Comparison of ENCODE assay signal across 7 cellular contexts in the genomic region with DNA sequence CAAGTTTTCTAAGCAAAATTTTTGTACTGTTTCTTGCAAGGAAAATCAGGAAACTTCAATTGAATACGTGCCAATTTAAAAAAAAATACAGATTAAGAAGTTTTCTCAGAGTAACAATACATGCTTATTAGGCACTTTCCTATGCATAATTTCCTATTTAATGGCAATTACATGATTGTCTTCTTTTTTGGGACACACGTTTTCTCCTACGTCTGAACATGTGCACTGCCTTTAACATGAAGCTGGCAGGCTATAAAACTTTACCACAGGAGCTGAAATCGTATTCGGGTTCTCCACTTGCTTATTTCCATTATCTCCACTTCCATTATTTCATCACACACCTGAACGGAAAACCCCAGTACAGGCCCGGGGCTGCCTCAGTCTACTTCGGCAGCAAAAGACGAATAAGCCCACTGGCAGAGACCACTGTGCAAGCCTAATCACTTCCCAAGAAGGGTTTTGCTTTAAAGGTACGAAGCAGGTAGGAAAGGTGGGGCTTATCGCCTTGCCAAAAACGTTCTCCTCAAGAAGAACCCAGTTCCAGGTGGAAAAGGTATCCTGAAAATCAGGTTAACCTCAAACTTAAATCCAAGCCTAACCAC. TPM values are rescaled to one million over a fixed set of nuclear protein-coding genes. Genes with fewer than 3 reads are reported as not detected.
DNase-seq lines count a peak whose midpoint lies in the region; ATAC-seq, FAIRE-seq and TF ChIP-seq lines count a peak whose summit lies in the region.

No MANE protein-coding gene starts in this region.

- H3K9me2 ChIP-seq in PC-3 (replicated peaks; ENCODE audit: low read length): no peaks in the 10 kb centered on the region

- 0 to 1% (median 1%) methylated on average over 12 of the region's 12 CpGs for WGBS in psoas muscle, 3 donors

- H3F3A ChIP-seq in PC-3 (ENCODE audit: low read length, unreplicated experiment): no peaks in the 10 kb centered on the region

- TSS peak; percentile 63 for BruUV-seq in PC-3 (replicated peaks; lab: Mats Ljungman, UMichigan)

- ATAC-seq in GM21447 (IDR thresholded peaks at IDR 0.05; ENCODE audit: unreplicated experiment) (peak; percentile 2), PC-3 (no peak), psoas muscle (peak in 1 of 4 donors; percentile 2)

- peak overlapping the region; percentile 99 for H2AFZ ChIP-seq in PC-3 (ENCODE audit: low read length)

- H3K4me1 ChIP-seq in PC-3 (ENCODE audit: insufficient read depth, low read length) (peaks cover 38% of the 10 kb centered on the region), psoas muscle (peaks cover 32% of the 10 kb centered on the region)

- H3K79me2 ChIP-seq in PC-3 (ENCODE audit: low read length): peaks cover 69% of the 10 kb centered on the region

- H3K27ac ChIP-seq in PC-3 (ENCODE audit: low read length) (peak overlapping the region; percentile 87), psoas muscle (peak overlapping the region; percentile 94)

- H3K27me3 ChIP-seq in PC-3 (ENCODE audit: low read length) (no peaks in the 10 kb centered on the region), psoas muscle (ENCODE audit: insufficient read depth in 3 of 3, low read length in 2 of 3) (no peaks in the 10 kb centered on the region)

- TF ChIP-seq CTCF in PC-3 (conservative IDR thresholded peaks at IDR 0.05; ENCODE audit: low read depth, low read length) (no peak), psoas muscle (IDR thresholded peaks at IDR 0.05) (no peak)

- H3K4me3 ChIP-seq in PC-3 (ENCODE audit: low read length) (peak overlapping the region; percentile 95), psoas muscle (peak overlapping the region; percentile 80)

- intact Hi-C loops in PC-3 (cut with micrococcal nuclease): loop anchor here (1.0 kb wide), 1 partner anchor 160 kb away; a partner anchor contains a TSS
- intact Hi-C loops in psoas muscle (cut with DNase I): no loop called here

- H3K9ac ChIP-seq in PC-3 (ENCODE audit: low read length): peak overlapping the region; percentile 90

- CTCF ChIA-PET in PC-3 (lab: Charles Lee): no interaction called here

- POLR2A ChIA-PET in PC-3 (lab: Charles Lee; ENCODE audit: unreplicated experiment): no interaction called here

- peaks cover 6% of the 10 kb centered on the region; the same call in 1 of the 2 replicates for H3K36me3 ChIP-seq in PC-3 (ENCODE audit: low read depth, low read length)
- peaks cover 0 to 23% of the 10 kb centered on the region in 2 donors for H3K36me3 ChIP-seq in psoas muscle (ENCODE audit: insufficient read depth in 1 of 2, low read depth in 1 of 2)

- peak overlapping the region; percentile 90 for H3K4me2 ChIP-seq in PC-3 (ENCODE audit: low read length)

- no peak for FAIRE-seq in GM19239 (lab: Jason Lieb, UNC)

- no peaks in the 10 kb centered on the region for H4K20me1 ChIP-seq in PC-3 (ENCODE audit: low read length)

- no peak for DNase-seq in PC-3
- peak; percentile 31 for DNase-seq in fibroblast of peridontal ligament (ENCODE audit: extremely low read depth)
- DNase-seq in psoas muscle: no peak
- no peak for DNase-seq in SK-N-DZ (ENCODE audit: low spot score)
- no peak for DNase-seq in cerebellum (ENCODE audit: low spot score)
- DNase-seq in GM19239 (ENCODE audit: insufficient read length, low spot score): no peak

- H3K9me3 ChIP-seq in PC-3 (ENCODE audit: low read length) (no peaks in the 10 kb centered on the region), psoas muscle (no peaks in the 10 kb centered on the region)

RNA-seq across cellular contexts. Expression of a gene that starts 0.6 kb away (rescaled TPM):
- 14.3 and 18.2 TPM in 2 replicates for total RNA-seq in PC-3 (2014; rRNA removed)
- total RNA-seq in psoas muscle: 10 to 100 TPM; 27.8 to 43.9 (median 29.0) TPM
- polyA plus RNA-seq in psoas muscle: 10 to 100 TPM; 15.6 to 50.7 (median 21.1) TPM
- polyA plus RNA-seq in SK-N-DZ (2014; cell fraction: cytosol; rRNA removed): 11.0 and 22.0 TPM in 2 replicates
- polyA plus RNA-seq in SK-N-DZ (2014; cell fraction: nucleus; rRNA removed): 7.2 and 24.2 TPM in 2 replicates
- total RNA-seq in cerebellum: 58.8 TPM

RNA-seq across cellular contexts. Expression of a gene that starts 0.6 kb away (rescaled TPM):
- total RNA-seq in PC-3 (2014; rRNA removed): 5.2 and 8.7 TPM in 2 replicates
- total RNA-seq in psoas muscle: 10 to 100 TPM; 10.9 to 17.8 (median 14.5) TPM
- polyA plus RNA-seq in psoas muscle: 10 to 100 TPM in 1 of 3 donors, 1 to 10 TPM in 2; 3.8 to 13.1 (median 4.2) TPM
- 14.9 and 15.4 TPM in 2 replicates for polyA plus RNA-seq in SK-N-DZ (2014; cell fraction: cytosol; rRNA removed)
- polyA plus RNA-seq in SK-N-DZ (2014; cell fraction: nucleus; rRNA removed): 31.8 and 34.4 TPM in 2 replicates
- 25.3 TPM for total RNA-seq in cerebellum

RNA-seq across cellular contexts. Expression of a gene that starts 42.2 kb away (rescaled TPM):
- not detected in 2 replicates for total RNA-seq in PC-3 (2014; rRNA removed)
- under 1 TPM in 1 of 4 donors, not detected in 3; 0.15 TPM for total RNA-seq in psoas muscle
- polyA plus RNA-seq in psoas muscle: under 1 TPM; 0.04 to 0.14 (median 0.05) TPM
- polyA plus RNA-seq in SK-N-DZ (2014; cell fraction: cytosol; rRNA removed): not detected in 2 replicates
- not detected in 2 replicates for polyA plus RNA-seq in SK-N-DZ (2014; cell fraction: nucleus; rRNA removed)
- not detected for total RNA-seq in cerebellum
